In the genomic region with DNA sequence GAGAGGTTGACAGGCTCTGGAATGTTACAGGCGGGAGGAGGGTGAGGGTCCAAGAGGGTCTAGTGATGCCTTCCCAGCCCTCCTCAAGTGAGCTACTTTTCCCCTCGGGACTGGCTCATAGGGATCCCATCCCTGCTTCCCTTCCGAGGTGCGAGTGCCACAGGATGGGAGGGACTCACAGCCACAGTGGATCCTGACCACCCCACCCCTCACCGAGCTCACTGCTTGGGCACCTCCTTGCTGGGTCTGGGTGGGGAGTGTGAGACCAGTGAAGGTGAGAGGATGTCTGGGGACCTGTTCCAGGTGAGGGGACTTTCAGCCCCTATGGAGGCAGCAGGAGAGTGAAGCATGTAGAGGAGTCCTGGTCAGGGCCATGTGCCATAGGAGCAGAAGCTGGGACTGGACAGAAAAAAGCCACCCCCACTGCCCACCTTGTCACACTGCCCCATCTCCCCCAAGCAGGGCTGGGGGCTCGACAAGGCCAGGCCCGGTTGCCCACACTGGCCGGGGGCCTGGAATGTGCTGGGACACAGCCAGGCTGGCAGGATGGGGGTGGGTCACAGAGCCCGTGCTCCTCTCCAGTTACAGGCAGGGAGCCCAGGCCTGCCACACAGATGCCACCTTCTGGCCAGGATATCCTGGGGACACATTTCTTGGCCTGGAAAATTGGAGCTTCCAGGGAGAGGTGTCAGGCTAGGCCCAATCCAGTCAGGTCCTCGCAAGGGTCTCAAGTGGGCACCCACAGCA, we compare ENCODE assay signal across 8 cellular contexts. TPM values are rescaled to one million over a fixed set of nuclear protein-coding genes. Genes with fewer than 3 reads are reported as not detected.
DNase-seq lines count a peak whose midpoint lies in the region; ATAC-seq and TF ChIP-seq lines count a peak whose summit lies in the region.

No MANE protein-coding gene starts in this region.

- ATAC-seq in lower lobe of right lung (peak; percentile 22 to 33), GM21737 (IDR thresholded peaks at IDR 0.05; ENCODE audit: unreplicated experiment) (no peak), HG02588 (IDR thresholded peaks at IDR 0.05; ENCODE audit: unreplicated experiment) (no peak)

- no peak for TF ChIP-seq CTCF in choroid plexus epithelial cell (conservative IDR thresholded peaks at IDR 0.05; ENCODE audit: low read depth, low read length)
- peak; percentile 16 for TF ChIP-seq CTCF in lower lobe of right lung (IDR thresholded peaks at IDR 0.05)

- H3K27me3 ChIP-seq in lower lobe of right lung (ENCODE audit: low read depth): no peaks in the 10 kb centered on the region

- intact Hi-C loops in lower lobe of right lung (cut with DNase I): no loop called here

- H3K36me3 ChIP-seq in lower lobe of right lung: peaks cover 8% of the 10 kb centered on the region

- H3K9me3 ChIP-seq in lower lobe of right lung: no peaks in the 10 kb centered on the region

- peaks cover 80% of the 10 kb centered on the region for H3K4me1 ChIP-seq in lower lobe of right lung

- DNase-seq in NCI-H2107 treated with DMSO at 0.1 percent for 48 hours (lab: John Stamatoyannopoulos, UW; ENCODE audit: unreplicated experiment): peak; percentile 24
- DNase-seq in NCI-H2107 (lab: John Stamatoyannopoulos, UW): no peak
- peak; percentile 13 to 62 for DNase-seq in NCI-H526 (lab: John Stamatoyannopoulos, UW)
- no peak for DNase-seq in choroid plexus epithelial cell (ENCODE audit: low read depth)
- peak; percentile 80 for DNase-seq in lower lobe of right lung

- H3K4me3 ChIP-seq in choroid plexus epithelial cell (ENCODE audit: low read depth, low read length) (peak overlapping the region; percentile 72), lower lobe of right lung (peak overlapping the region; percentile 83)

- H3K27ac ChIP-seq in lower lobe of right lung (peak overlapping the region; percentile 97), temporal lobe (ENCODE audit: low read depth, low read length) (peak overlapping the region; percentile 100)

RNA-seq across cellular contexts. Expression of gene TNS2, which starts 1.7 kb away (rescaled TPM):
- total RNA-seq in lower lobe of right lung: 186 TPM
- total RNA-seq in temporal lobe: 13.5 TPM

RNA-seq across cellular contexts. Expression of gene SPRYD3, which starts 31.0 kb away (rescaled TPM):
- total RNA-seq in lower lobe of right lung: 47.9 TPM
- total RNA-seq in temporal lobe: 22.9 TPM

RNA-seq across cellular contexts. Expression of gene EIF4B, which starts 42.0 kb away (rescaled TPM):
- total RNA-seq in lower lobe of right lung: 453 TPM
- 611 TPM for total RNA-seq in temporal lobe

RNA-seq across cellular contexts. Expression of gene IGFBP6, which starts 49.3 kb away (rescaled TPM):
- total RNA-seq in lower lobe of right lung: 58.5 TPM
- total RNA-seq in temporal lobe: 6.4 TPM

RNA-seq across cellular contexts. Expression of gene SOAT2, which starts 55.1 kb away (rescaled TPM):
- total RNA-seq in lower lobe of right lung: not detected
- not detected for total RNA-seq in temporal lobe

Comparison
In these comparisons a context has a peak if more than half of its experiments do, and no peak if none do; other contexts are left out.
1. DNase-seq: peak in NCI-H2107 treated with DMSO at 0.1 percent for 48 hours (single experiment), NCI-H526 (2 of 2) and lower lobe of right lung (single experiment); none in NCI-H2107 (single experiment) and choroid plexus epithelial cell (single experiment).
2. ATAC-seq: peak in lower lobe of right lung (2 of 2); none in GM21737 (single experiment) and HG02588 (single experiment).
3. RNA of gene TNS2, which starts 1.7 kb away (total RNA-seq): 186 TPM in lower lobe of right lung (single experiment); 13.5 TPM in temporal lobe (single experiment); every median in the first group is over 10 times any median in the second.